8 cellular contexts compared by ENCODE assay signal in genomic region chr1:235105051-235106043, GRCh38. TPM values are rescaled to one million over a fixed set of nuclear protein-coding genes. Genes with fewer than 3 reads are reported as not detected.
A peak's percentile ranks its signal among the peaks of the same experiment; 100 is the strongest.
DNase-seq lines count a peak whose midpoint lies in the region; ATAC-seq and TF ChIP-seq lines count a peak whose summit lies in the region.

No MANE protein-coding gene starts in this region.

- no peaks in the 10 kb centered on the region for H3K9me3 Mint-ChIP-seq in activated naive CD4-positive, alpha-beta T cell treated with anti-CD3 and anti-CD28 coated beads, Interleukin-2, amount 50 U/mL, for 72 hours
- no peaks in the 10 kb centered on the region for H3K9me3 Mint-ChIP-seq in type B pancreatic cell

- DNase-seq in activated naive CD4-positive, alpha-beta T cell treated with anti-CD3 and anti-CD28 coated beads, Interleukin-2, amount 50 U/mL, for 72 hours (ENCODE audit: low spot score in 2 of 2): no peak
- DNase-seq in type B pancreatic cell (ENCODE audit: extremely low spot score, unreplicated experiment) (no peak), putamen (ENCODE audit: low spot score) (no peak), glomerular visceral epithelial cell (ENCODE audit: extremely low spot score) (no peak), NCI-H1092 treated with DMSO at 0.1 percent for 48 hours (lab: John Stamatoyannopoulos, UW) (no peak)

- TF ChIP-seq CTCF in type B pancreatic cell (conservative IDR thresholded peaks at IDR 0.05): no peak

- H3K36me3 Mint-ChIP-seq in activated naive CD4-positive, alpha-beta T cell treated with anti-CD3 and anti-CD28 coated beads, Interleukin-2, amount 50 U/mL, for 72 hours: peaks cover 8 to 30% of the 10 kb centered on the region in 2 donors
- peaks cover 17% of the 10 kb centered on the region for H3K36me3 Mint-ChIP-seq in type B pancreatic cell

- peak overlapping the region in 1 of 2 donors; percentile 75 for H3K27ac Mint-ChIP-seq in activated naive CD4-positive, alpha-beta T cell treated with anti-CD3 and anti-CD28 coated beads, Interleukin-2, amount 50 U/mL, for 72 hours
- H3K27ac Mint-ChIP-seq in type B pancreatic cell: peak overlapping the region; percentile 49

- ATAC-seq in GM18498 (IDR thresholded peaks at IDR 0.05; ENCODE audit: unreplicated experiment): peak; percentile 89
- ATAC-seq in GM21526 (IDR thresholded peaks at IDR 0.05; ENCODE audit: low FRiP score, unreplicated experiment): peak; percentile 74
- peak; percentile 75 for ATAC-seq in HG03565 (IDR thresholded peaks at IDR 0.05; ENCODE audit: unreplicated experiment)
- peak; percentile 44 to 66 for ATAC-seq in activated naive CD4-positive, alpha-beta T cell treated with anti-CD3 and anti-CD28 coated beads, Interleukin-2, amount 50 U/mL, for 72 hours

- peak overlapping the region; percentile 88 for H3K4me3 Mint-ChIP-seq in type B pancreatic cell

- peaks cover 21% of the 10 kb centered on the region for H3K4me1 Mint-ChIP-seq in type B pancreatic cell (ENCODE audit: unreplicated experiment)

- H3K27me3 Mint-ChIP-seq in type B pancreatic cell: no peaks in the 10 kb centered on the region

RNA-seq across cellular contexts. Expression of gene TOMM20, which starts 23.3 kb away (rescaled TPM):
- 100 to 1,000 TPM; 144 to 147 TPM for total RNA-seq in activated naive CD4-positive, alpha-beta T cell treated with anti-CD3 and anti-CD28 coated beads, Interleukin-2, amount 50 U/mL, for 72 hours
- 113 and 119 TPM in 2 replicates for total RNA-seq in type B pancreatic cell (ENCODE audit: low replicate concordance)

RNA-seq across cellular contexts. Expression of gene RBM34, which starts 55.7 kb away (rescaled TPM):
- total RNA-seq in activated naive CD4-positive, alpha-beta T cell treated with anti-CD3 and anti-CD28 coated beads, Interleukin-2, amount 50 U/mL, for 72 hours: 100 to 1,000 TPM; 132 to 142 TPM
- 74.9 and 83.5 TPM in 2 replicates for total RNA-seq in type B pancreatic cell (ENCODE audit: low replicate concordance)
